In genomic region chr16:4303973-4304372, GRCh38 we compare ENCODE assay signal across 15 cellular contexts. TPM values are rescaled to one million over a fixed set of nuclear protein-coding genes. Genes with fewer than 3 reads are reported as not detected.
A peak's percentile ranks its signal among the peaks of the same experiment; 100 is the strongest.
DNase-seq lines count a peak whose midpoint lies in the region; ATAC-seq, FAIRE-seq and TF ChIP-seq lines count a peak whose summit lies in the region.
"Had no signal": no experiment of that assay in that cellular context is flagged by ENCODE, and none has a peak within 500 bp of the region (broad histone marks: within the 10 kb centered on the region; RNA-seq: fewer than 3 reads in every experiment).

No MANE protein-coding gene starts in this region.

- peak overlapping the region; percentile 37 for H3K9ac ChIP-seq in iPS-20b (ENCODE audit: low read depth, low read length)

- H3K27ac ChIP-seq in iPS-20b (ENCODE audit: low read length) (no peak overlapping the region), testis (no peak overlapping the region)
- H3K27ac ChIP-seq: ovary, upper lobe of right lung had no signal

- TF ChIP-seq POLR2A in testis (IDR thresholded peaks at IDR 0.05) = no peak

- H3K36me3 ChIP-seq in iPS-20b (ENCODE audit: insufficient read depth, low read depth, low read length) (peaks cover 16% of the 10 kb centered on the region; the same call in 1 of the 2 replicates), testis (ENCODE audit: low read depth, missing control alignments) (no peaks in the 10 kb centered on the region)
- H3K36me3 ChIP-seq: ovary, upper lobe of right lung had no signal

- no peaks in the 10 kb centered on the region for H3K9me3 Mint-ChIP-seq in activated naive CD8-positive, alpha-beta T cell (ENCODE audit: low read depth)
- H3K9me3 Mint-ChIP-seq in activated naive CD8-positive, alpha-beta T cell treated with anti-CD3 and anti-CD28 coated beads, Interleukin-2, amount 50 U/mL, for 24 hours = peaks cover 4% of the 10 kb centered on the region
- peaks cover 3 to 4% of the 10 kb centered on the region in 2 donors for H3K9me3 Mint-ChIP-seq in stimulated activated naive B cell treated with anti-CD40 and anti-IgM and Interleukin-4, amounts not matched to agents 10 μg/mL and 1 μg/mL and 100 μg/mL, for 72 hours
- H3K9me3 Mint-ChIP-seq: activated CD4-positive, alpha-beta memory T cell treated with anti-CD3 and anti-CD28 coated beads, Interleukin-2, amount 10 ng/mL, durations not matched to agents 7 days and 5 days had no signal

- peaks cover 29% of the 10 kb centered on the region for H3K4me1 Mint-ChIP-seq in activated naive CD8-positive, alpha-beta T cell (ENCODE audit: low read depth)
- H3K4me1 Mint-ChIP-seq in activated naive CD8-positive, alpha-beta T cell treated with anti-CD3 and anti-CD28 coated beads, Interleukin-2, amount 50 U/mL, for 24 hours = peaks cover 23% of the 10 kb centered on the region
- H3K4me1 Mint-ChIP-seq in stimulated activated naive B cell treated with anti-CD40 and anti-IgM and Interleukin-4, amounts not matched to agents 10 μg/mL and 1 μg/mL and 100 μg/mL, for 72 hours = peaks cover 17 to 21% of the 10 kb centered on the region in 2 donors

- no peak for TF ChIP-seq CTCF in testis (IDR thresholded peaks at IDR 0.05)

- H3K27me3 ChIP-seq in iPS-20b (ENCODE audit: insufficient read depth, low read length) (no peaks in the 10 kb centered on the region), testis (no peaks in the 10 kb centered on the region)
- H3K27me3 ChIP-seq: ovary, upper lobe of right lung had no signal

- no peak overlapping the region for H3K4me3 ChIP-seq in iPS-20b (ENCODE audit: low read length)
- no peak overlapping the region for H3K4me3 ChIP-seq in testis
- H3K4me3 ChIP-seq: ovary, upper lobe of right lung had no signal

- H3K9me3 ChIP-seq in iPS-20b (ENCODE audit: insufficient read depth, low read depth, low read length) (no peaks in the 10 kb centered on the region), testis (no peaks in the 10 kb centered on the region)
- H3K9me3 ChIP-seq: ovary, upper lobe of right lung had no signal

- H3K27ac Mint-ChIP-seq in activated naive CD8-positive, alpha-beta T cell = peak overlapping the region; percentile 34
- H3K27ac Mint-ChIP-seq in activated naive CD8-positive, alpha-beta T cell treated with anti-CD3 and anti-CD28 coated beads, Interleukin-2, amount 50 U/mL, for 24 hours = no peak overlapping the region
- H3K27ac Mint-ChIP-seq in stimulated activated naive B cell treated with anti-CD40 and anti-IgM and Interleukin-4, amounts not matched to agents 10 μg/mL and 1 μg/mL and 100 μg/mL, for 72 hours = peak overlapping the region; percentile 76
- H3K27ac Mint-ChIP-seq: activated CD4-positive, alpha-beta memory T cell treated with anti-CD3 and anti-CD28 coated beads, Interleukin-2, amount 10 ng/mL, durations not matched to agents 7 days and 5 days had no signal

- no peak overlapping the region for H3K4me3 Mint-ChIP-seq in activated naive CD8-positive, alpha-beta T cell
- H3K4me3 Mint-ChIP-seq in activated naive CD8-positive, alpha-beta T cell treated with anti-CD3 and anti-CD28 coated beads, Interleukin-2, amount 50 U/mL, for 24 hours = no peak overlapping the region
- H3K4me3 Mint-ChIP-seq in stimulated activated naive B cell treated with anti-CD40 and anti-IgM and Interleukin-4, amounts not matched to agents 10 μg/mL and 1 μg/mL and 100 μg/mL, for 72 hours = no peak overlapping the region
- H3K4me3 Mint-ChIP-seq: activated CD4-positive, alpha-beta memory T cell treated with anti-CD3 and anti-CD28 coated beads, Interleukin-2, amount 10 ng/mL, durations not matched to agents 7 days and 5 days had no signal

- H3K4me1 ChIP-seq in iPS-20b (ENCODE audit: insufficient read depth, low read length) (peaks cover 18% of the 10 kb centered on the region), testis (peaks cover 11% of the 10 kb centered on the region)

- no peak for FAIRE-seq in GM19239 (lab: Jason Lieb, UNC)

- peaks cover 2% of the 10 kb centered on the region for H3K36me3 Mint-ChIP-seq in activated naive CD8-positive, alpha-beta T cell
- H3K36me3 Mint-ChIP-seq in activated naive CD8-positive, alpha-beta T cell treated with anti-CD3 and anti-CD28 coated beads, Interleukin-2, amount 50 U/mL, for 24 hours (ENCODE audit: low read depth) = peaks cover 8% of the 10 kb centered on the region
- peaks cover 12 to 37% of the 10 kb centered on the region in 2 donors for H3K36me3 Mint-ChIP-seq in stimulated activated naive B cell treated with anti-CD40 and anti-IgM and Interleukin-4, amounts not matched to agents 10 μg/mL and 1 μg/mL and 100 μg/mL, for 72 hours

- WGBS in testis, 2 donors = 85 to 88% methylated on average over 13 of the region's 13 CpGs

- intact Hi-C loops in testis (cut with DNase I; ENCODE audit: low total_unique reads) = no loop called here

- DNase-seq in activated naive CD8-positive, alpha-beta T cell treated with anti-CD3 and anti-CD28 coated beads, Interleukin-2, amount 50 U/mL, for 24 hours = no peak
- DNase-seq in NCI-H82 (lab: John Stamatoyannopoulos, UW) (peak; percentile 93), DMS53 treated with DMSO at 0.1 percent for 48 hours (lab: John Stamatoyannopoulos, UW; ENCODE audit: unreplicated experiment) (no peak), GM19239 (ENCODE audit: insufficient read length, low spot score) (no peak), testis (no peak)
- no peak for DNase-seq in stimulated activated naive B cell treated with anti-CD40 and anti-IgM and Interleukin-4, amounts not matched to agents 10 μg/mL and 1 μg/mL and 100 μg/mL, for 72 hours
- DNase-seq: activated CD4-positive, alpha-beta memory T cell treated with anti-CD3 and anti-CD28 coated beads, Interleukin-2, amount 10 ng/mL, durations not matched to agents 7 days and 5 days; activated naive CD4-positive, alpha-beta T cell; DMS79 treated with DMSO at 0.1 percent for 48 hours; left ventricle myocardium superior; ovary; Right ventricle myocardium superior; upper lobe of right lung had no signal

- no peaks in the 10 kb centered on the region for H3K27me3 Mint-ChIP-seq in activated naive CD8-positive, alpha-beta T cell
- H3K27me3 Mint-ChIP-seq in activated naive CD8-positive, alpha-beta T cell treated with anti-CD3 and anti-CD28 coated beads, Interleukin-2, amount 50 U/mL, for 24 hours = no peaks in the 10 kb centered on the region
- H3K27me3 Mint-ChIP-seq in stimulated activated naive B cell treated with anti-CD40 and anti-IgM and Interleukin-4, amounts not matched to agents 10 μg/mL and 1 μg/mL and 100 μg/mL, for 72 hours = no peaks in the 10 kb centered on the region
- H3K27me3 Mint-ChIP-seq: activated CD4-positive, alpha-beta memory T cell treated with anti-CD3 and anti-CD28 coated beads, Interleukin-2, amount 10 ng/mL, durations not matched to agents 7 days and 5 days had no signal

- ATAC-seq in activated naive CD8-positive, alpha-beta T cell treated with anti-CD3 and anti-CD28 coated beads, Interleukin-2, amount 50 U/mL, for 24 hours = no peak
- ATAC-seq in stimulated activated naive B cell treated with anti-CD40 and anti-IgM and Interleukin-4, amounts not matched to agents 10 μg/mL and 1 μg/mL and 100 μg/mL, for 72 hours (replicated peaks) = no peak
- ATAC-seq: left ventricle myocardium superior, upper lobe of right lung had no signal

RNA-seq across cellular contexts. Expression of gene GLIS2, which starts 11.9 kb away (rescaled TPM):
- total RNA-seq in testis = 1 to 10 TPM; 4.8 to 6.7 TPM
- polyA plus RNA-seq in testis (ENCODE audit: insufficient read depth, low read depth, low replicate concordance) = 15.0 TPM

RNA-seq across cellular contexts. Expression of gene TFAP4, which starts 31.1 kb away (rescaled TPM):
- 1 to 10 TPM; 3.1 to 4.8 TPM for total RNA-seq in testis
- 2.7 TPM for polyA plus RNA-seq in testis (ENCODE audit: insufficient read depth, low read depth, low replicate concordance)

RNA-seq across cellular contexts. Expression of gene PAM16, which starts 47.1 kb away (rescaled TPM):
- total RNA-seq in testis = 100 to 1,000 TPM; 126 to 148 TPM
- 61.8 TPM for polyA plus RNA-seq in testis (ENCODE audit: insufficient read depth, low read depth, low replicate concordance)
